Comparison of ENCODE assay signal across 1 cellular context in genomic region chr21:37563641-37564340, GRCh38.
TF ChIP-seq lines count a peak whose summit lies in the region.

No MANE protein-coding gene starts in this region.

TF ChIP-seq in GM12878, 131 proteins besides CTCF, POLR2A, EP300 and RAD21 (continued from another document and continues in another):
- TF ChIP-seq, protein P1, sequence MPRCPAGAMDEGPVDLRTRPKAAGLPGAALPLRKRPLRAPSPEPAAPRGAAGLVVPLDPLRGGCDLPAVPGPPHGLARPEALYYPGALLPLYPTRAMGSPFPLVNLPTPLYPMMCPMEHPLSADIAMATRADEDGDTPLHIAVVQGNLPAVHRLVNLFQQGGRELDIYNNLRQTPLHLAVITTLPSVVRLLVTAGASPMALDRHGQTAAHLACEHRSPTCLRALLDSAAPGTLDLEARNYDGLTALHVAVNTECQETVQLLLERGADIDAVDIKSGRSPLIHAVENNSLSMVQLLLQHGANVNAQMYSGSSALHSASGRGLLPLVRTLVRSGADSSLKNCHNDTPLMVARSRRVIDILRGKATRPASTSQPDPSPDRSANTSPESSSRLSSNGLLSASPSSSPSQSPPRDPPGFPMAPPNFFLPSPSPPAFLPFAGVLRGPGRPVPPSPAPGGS (IDR thresholded peaks at IDR 0.05; ENCODE audit: borderline replicate concordance, insufficient read depth, low read depth, low read length, poor library complexity, severe bottlenecking), result no peak
- TF ChIP-seq MYB (IDR thresholded peaks at IDR 0.05; ENCODE audit: borderline replicate concordance, low read depth, low read length), result no peak
- TF ChIP-seq KLF5 (IDR thresholded peaks at IDR 0.05; ENCODE audit: partially characterized antibody), result no peak
- no peak for TF ChIP-seq SREBF2 (IDR thresholded peaks at IDR 0.05; ENCODE audit: low read length)
- peak; percentile 74 for TF ChIP-seq RELA (IDR thresholded peaks at IDR 0.05; ENCODE audit: borderline replicate concordance, partially characterized antibody)
- TF ChIP-seq MEF2A (IDR thresholded peaks at IDR 0.05; ENCODE audit: insufficient read depth, low read depth, low read length), result no peak
- peak; percentile 83 to 96 for TF ChIP-seq BHLHE40 (IDR thresholded peaks at IDR 0.05; ENCODE audit: borderline replicate concordance in 1 of 2, low read depth in 2 of 2, low read length in 1 of 2)
- TF ChIP-seq BMI1 (IDR thresholded peaks at IDR 0.05; ENCODE audit: borderline replicate concordance), result peak; percentile 94
- TF ChIP-seq BACH1 (IDR thresholded peaks at IDR 0.05; ENCODE audit: borderline replicate concordance), result peak; percentile 76; the same call in 1 of the 2 replicates
- TF ChIP-seq JUNB (IDR thresholded peaks at IDR 0.05), result no peak
- no peak; the same call in 1 of the 2 replicates for TF ChIP-seq ZNF207 (IDR thresholded peaks at IDR 0.05; ENCODE audit: borderline replicate concordance)
- no peak for TF ChIP-seq E2F8 (IDR thresholded peaks at IDR 0.05; ENCODE audit: low read depth, partially characterized antibody)
- no peak for TF ChIP-seq KDM1A (IDR thresholded peaks at IDR 0.05; ENCODE audit: borderline replicate concordance)
- no peak for TF ChIP-seq ZBED1 (IDR thresholded peaks at IDR 0.05; ENCODE audit: borderline replicate concordance)
- peak; percentile 47; the same call in 1 of the 3 replicates for TF ChIP-seq POU2F2 (IDR thresholded peaks at IDR 0.05; ENCODE audit: borderline replicate concordance, low read depth, low read length)
- no peak for TF ChIP-seq TAF1 (IDR thresholded peaks at IDR 0.05; ENCODE audit: borderline replicate concordance, low read depth, low read length)
- no peak for TF ChIP-seq NFXL1 (IDR thresholded peaks at IDR 0.05; ENCODE audit: borderline replicate concordance)
- TF ChIP-seq TBL1XR1 (IDR thresholded peaks at IDR 0.05; ENCODE audit: low read depth, low read length), result peak; percentile 8; the same call in 1 of the 2 replicates
- no peak; the same call in 1 of the 2 replicates for TF ChIP-seq LARP7 (IDR thresholded peaks at IDR 0.05)
- TF ChIP-seq EED (IDR thresholded peaks at IDR 0.05; ENCODE audit: low read depth), result no peak; the same call in 1 of the 2 replicates
- TF ChIP-seq ELK1 (IDR thresholded peaks at IDR 0.05; ENCODE audit: low read depth, low read length), result no peak
- no peak for TF ChIP-seq ZZZ3 (IDR thresholded peaks at IDR 0.05; ENCODE audit: control insufficient read depth, insufficient read length, low read depth)
- TF ChIP-seq ZNF384 (IDR thresholded peaks at IDR 0.05; ENCODE audit: borderline replicate concordance, low read depth, low read length), result no peak
- peak; percentile 31; the same call in 1 of the 2 replicates for TF ChIP-seq PAX5 (IDR thresholded peaks at IDR 0.05; ENCODE audit: borderline replicate concordance, low read depth, low read length)
- TF ChIP-seq HDAC6 (IDR thresholded peaks at IDR 0.05; ENCODE audit: unreplicated experiment), result no peak
- no peak for TF ChIP-seq IKZF2 (IDR thresholded peaks at IDR 0.05)
- TF ChIP-seq, protein P2, sequence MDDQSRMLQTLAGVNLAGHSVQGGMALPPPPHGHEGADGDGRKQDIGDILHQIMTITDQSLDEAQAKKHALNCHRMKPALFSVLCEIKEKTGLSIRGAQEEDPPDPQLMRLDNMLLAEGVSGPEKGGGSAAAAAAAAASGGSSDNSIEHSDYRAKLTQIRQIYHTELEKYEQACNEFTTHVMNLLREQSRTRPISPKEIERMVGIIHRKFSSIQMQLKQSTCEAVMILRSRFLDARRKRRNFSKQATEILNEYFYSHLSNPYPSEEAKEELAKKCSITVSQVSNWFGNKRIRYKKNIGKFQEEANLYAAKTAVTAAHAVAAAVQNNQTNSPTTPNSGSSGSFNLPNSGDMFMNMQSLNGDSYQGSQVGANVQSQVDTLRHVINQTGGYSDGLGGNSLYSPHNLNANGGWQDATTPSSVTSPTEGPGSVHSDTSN (IDR thresholded peaks at IDR 0.05; ENCODE audit: insufficient replicate concordance, low read depth, low read length), result no peak
- 0 out of 2 replicates have a peak, but pooled peaks have one; percentile 5 for TF ChIP-seq TCF3 (IDR thresholded peaks at IDR 0.05; ENCODE audit: borderline replicate concordance, insufficient read depth, low read depth, low read length)
- TF ChIP-seq NR2C1 (IDR thresholded peaks at IDR 0.05), result no peak
- TF ChIP-seq, protein P3, sequence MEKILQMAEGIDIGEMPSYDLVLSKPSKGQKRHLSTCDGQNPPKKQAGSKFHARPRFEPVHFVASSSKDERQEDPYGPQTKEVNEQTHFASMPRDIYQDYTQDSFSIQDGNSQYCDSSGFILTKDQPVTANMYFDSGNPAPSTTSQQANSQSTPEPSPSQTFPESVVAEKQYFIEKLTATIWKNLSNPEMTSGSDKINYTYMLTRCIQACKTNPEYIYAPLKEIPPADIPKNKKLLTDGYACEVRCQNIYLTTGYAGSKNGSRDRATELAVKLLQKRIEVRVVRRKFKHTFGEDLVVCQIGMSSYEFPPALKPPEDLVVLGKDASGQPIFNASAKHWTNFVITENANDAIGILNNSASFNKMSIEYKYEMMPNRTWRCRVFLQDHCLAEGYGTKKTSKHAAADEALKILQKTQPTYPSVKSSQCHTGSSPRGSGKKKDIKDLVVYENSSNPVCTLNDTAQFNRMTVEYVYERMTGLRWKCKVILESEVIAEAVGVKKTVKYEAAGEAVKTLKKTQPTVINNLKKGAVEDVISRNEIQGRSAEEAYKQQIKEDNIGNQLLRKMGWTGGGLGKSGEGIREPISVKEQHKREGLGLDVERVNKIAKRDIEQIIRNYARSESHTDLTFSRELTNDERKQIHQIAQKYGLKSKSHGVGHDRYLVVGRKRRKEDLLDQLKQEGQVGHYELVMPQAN (conservative IDR thresholded peaks at IDR 0.05), result peak; percentile 66
- TF ChIP-seq ZBTB33 (IDR thresholded peaks at IDR 0.05), result no peak
- TF ChIP-seq, protein P4, sequence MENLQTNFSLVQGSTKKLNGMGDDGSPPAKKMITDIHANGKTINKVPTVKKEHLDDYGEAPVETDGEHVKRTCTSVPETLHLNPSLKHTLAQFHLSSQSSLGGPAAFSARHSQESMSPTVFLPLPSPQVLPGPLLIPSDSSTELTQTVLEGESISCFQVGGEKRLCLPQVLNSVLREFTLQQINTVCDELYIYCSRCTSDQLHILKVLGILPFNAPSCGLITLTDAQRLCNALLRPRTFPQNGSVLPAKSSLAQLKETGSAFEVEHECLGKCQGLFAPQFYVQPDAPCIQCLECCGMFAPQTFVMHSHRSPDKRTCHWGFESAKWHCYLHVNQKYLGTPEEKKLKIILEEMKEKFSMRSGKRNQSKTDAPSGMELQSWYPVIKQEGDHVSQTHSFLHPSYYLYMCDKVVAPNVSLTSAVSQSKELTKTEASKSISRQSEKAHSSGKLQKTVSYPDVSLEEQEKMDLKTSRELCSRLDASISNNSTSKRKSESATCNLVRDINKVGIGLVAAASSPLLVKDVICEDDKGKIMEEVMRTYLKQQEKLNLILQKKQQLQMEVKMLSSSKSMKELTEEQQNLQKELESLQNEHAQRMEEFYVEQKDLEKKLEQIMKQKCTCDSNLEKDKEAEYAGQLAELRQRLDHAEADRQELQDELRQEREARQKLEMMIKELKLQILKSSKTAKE (IDR thresholded peaks at IDR 0.05; ENCODE audit: low read depth, poor library complexity, severe bottlenecking), result no peak
- no peak for TF ChIP-seq ATF2 (IDR thresholded peaks at IDR 0.05; ENCODE audit: low read length)
- peak; percentile 46 to 47; a peak in 2 of 3 replicates for TF ChIP-seq EGR1 (IDR thresholded peaks at IDR 0.05; ENCODE audit: borderline replicate concordance in 1 of 2, low read depth in 2 of 2, low read length in 2 of 2)
- TF ChIP-seq MLLT1 (IDR thresholded peaks at IDR 0.05), result peak; percentile 25; the same call in 1 of the 2 replicates
- TF ChIP-seq JUND (IDR thresholded peaks at IDR 0.05; ENCODE audit: low read depth, low read length), result no peak
- TF ChIP-seq NFYA (IDR thresholded peaks at IDR 0.05; ENCODE audit: borderline replicate concordance, low read depth, low read length), result no peak
- 0 out of 2 replicates have a peak, but pooled peaks have one; percentile 30 for TF ChIP-seq PRDM15 (CRISPR knock-in tag; IDR thresholded peaks at IDR 0.05)
- TF ChIP-seq NR2C2 (IDR thresholded peaks at IDR 0.05; ENCODE audit: borderline replicate concordance, control insufficient read depth, insufficient read length, low read depth), result no peak
- TF ChIP-seq STAT1 (conservative IDR thresholded peaks at IDR 0.05), result no peak
